ENCODE assay signal across 9 cellular contexts in genomic region chr4:52641853-52642563, GRCh38. TPM values are rescaled to one million over a fixed set of nuclear protein-coding genes. Genes with fewer than 3 reads are reported as not detected.
DNase-seq lines count a peak whose midpoint lies in the region; ATAC-seq, FAIRE-seq and TF ChIP-seq lines count a peak whose summit lies in the region.
"Had no signal": no experiment of that assay in that cellular context is flagged by ENCODE, and none has a peak within 500 bp of the region (broad histone marks: within the 10 kb centered on the region; RNA-seq: fewer than 3 reads in every experiment).

No MANE protein-coding gene starts in this region.

- FAIRE-seq in GM18507 (lab: Jason Lieb, UNC): peak; percentile 83

- TF ChIP-seq CTCF in fibroblast of villous mesenchyme (IDR thresholded peaks at IDR 0.05; ENCODE audit: insufficient read depth, low read depth, low read length): no peak

- peaks cover 3% of the 10 kb centered on the region for H3K27me3 Mint-ChIP-seq in T-helper 2 cell treated with Interferon-gamma antibody and Interleukin-4, amounts not matched to agents 5 μg/mL and 100 μg/mL, for 36 hours (ENCODE audit: low read depth)

- H3K27ac Mint-ChIP-seq in T-helper 2 cell treated with Interferon-gamma antibody and Interleukin-4, amounts not matched to agents 5 μg/mL and 100 μg/mL, for 36 hours: no peak overlapping the region

- no peaks in the 10 kb centered on the region for H3K27me3 ChIP-seq in SJCRH30

- 0 out of 2 replicates have a peak, but pooled peaks cover 4% of the 10 kb centered on the region for H3K9me3 ChIP-seq in SJCRH30 (replicated peaks)

- H3K27ac ChIP-seq in SJCRH30: no peak overlapping the region
- H3K27ac ChIP-seq: HL-60 had no signal

- peaks cover 3% of the 10 kb centered on the region; the same call in 1 of the 2 replicates for H3K4me1 ChIP-seq in SJCRH30

- no peak overlapping the region for H3K4me3 Mint-ChIP-seq in T-helper 2 cell treated with Interferon-gamma antibody and Interleukin-4, amounts not matched to agents 5 μg/mL and 100 μg/mL, for 36 hours

- peak; percentile 83 for ATAC-seq in GM21723 (IDR thresholded peaks at IDR 0.05; ENCODE audit: unreplicated experiment)

- H3K9me3 Mint-ChIP-seq in T-helper 2 cell treated with Interferon-gamma antibody and Interleukin-4, amounts not matched to agents 5 μg/mL and 100 μg/mL, for 36 hours: no peaks in the 10 kb centered on the region

- 0 out of 2 replicates have a peak, but pooled peaks cover 6% of the 10 kb centered on the region for H3K36me3 ChIP-seq in SJCRH30

- H3K4me3 ChIP-seq in fibroblast of villous mesenchyme (ENCODE audit: low read depth, low read length) (no peak overlapping the region), SJCRH30 (no peak overlapping the region)

- DNase-seq in GM18507 (ENCODE audit: extremely low spot score, insufficient read length, low read depth) (peak; percentile 25), HPDE6-E6E7 (ENCODE audit: extremely low spot score) (peak; percentile 55), fibroblast of villous mesenchyme (ENCODE audit: low read depth) (peak; percentile 72), SJCRH30 (no peak), NOMO-1 (lab: John Stamatoyannopoulos, UW; ENCODE audit: unreplicated experiment in 2 of 2) (no peak), nucleus accumbens (lab: John Stamatoyannopoulos, UW) (no peak)
- DNase-seq in T-helper 2 cell treated with Interferon-gamma antibody and Interleukin-4, amounts not matched to agents 5 μg/mL and 100 μg/mL, for 36 hours (ENCODE audit: low spot score): no peak

- H3K36me3 Mint-ChIP-seq in T-helper 2 cell treated with Interferon-gamma antibody and Interleukin-4, amounts not matched to agents 5 μg/mL and 100 μg/mL, for 36 hours (ENCODE audit: low read depth): peaks cover 2% of the 10 kb centered on the region

- peaks cover 17% of the 10 kb centered on the region for H3K4me1 Mint-ChIP-seq in T-helper 2 cell treated with Interferon-gamma antibody and Interleukin-4, amounts not matched to agents 5 μg/mL and 100 μg/mL, for 36 hours (ENCODE audit: low read depth)

RNA-seq across cellular contexts. Expression of gene USP46, which starts 17.1 kb away (rescaled TPM):
- 13.5 and 19.4 TPM in 2 replicates for total RNA-seq in fibroblast of villous mesenchyme
- 47.1 and 49.0 TPM in 2 replicates for total RNA-seq in SJCRH30 (2014; rRNA removed; shearing (Covaris generic))

Comparison
In these comparisons a context has a peak if more than half of its experiments do, and no peak if none do; other contexts are left out.
1. DNase-seq: peak in GM18507 (single experiment), HPDE6-E6E7 (single experiment) and fibroblast of villous mesenchyme (single experiment); none in T-helper 2 cell treated with Interferon-gamma antibody and Interleukin-4, amounts not matched to agents 5 μg/mL and 100 μg/mL, for 36 hours (single experiment), SJCRH30 (0 of 2), NOMO-1 (0 of 2) and nucleus accumbens (0 of 56).